8 cellular contexts compared by ENCODE assay signal in the genomic region with DNA sequence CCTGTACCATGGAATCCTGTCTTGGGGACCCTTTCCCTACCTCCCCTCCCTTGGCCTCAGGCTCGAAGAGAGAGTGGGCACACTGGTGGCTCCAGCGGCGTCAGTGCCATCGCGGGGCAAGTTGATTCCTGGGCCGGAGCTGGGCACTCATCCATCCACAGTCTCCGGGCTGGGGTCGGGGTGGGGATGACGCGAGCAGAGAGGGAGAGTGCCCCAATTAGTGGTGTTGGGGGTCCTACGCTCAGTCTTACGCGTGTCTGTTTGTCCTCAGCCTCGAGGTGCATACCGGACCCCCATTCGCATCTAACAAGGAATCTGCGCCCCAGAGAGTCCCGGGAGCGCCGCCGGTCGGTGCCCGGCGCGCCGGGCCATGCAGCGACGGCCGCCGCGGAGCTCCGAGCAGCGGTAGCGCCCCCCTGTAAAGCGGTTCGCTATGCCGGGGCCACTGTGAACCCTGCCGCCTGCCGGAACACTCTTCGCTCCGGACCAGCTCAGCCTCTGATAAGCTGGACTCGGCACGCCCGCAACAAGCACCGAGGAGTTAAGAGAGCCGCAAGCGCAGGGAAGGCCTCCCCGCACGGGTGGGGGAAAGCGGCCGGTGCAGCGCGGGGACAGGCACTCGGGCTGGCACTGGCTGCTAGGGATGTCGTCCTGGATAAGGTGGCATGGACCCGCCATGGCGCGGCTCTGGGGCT. TPM values are rescaled to one million over a fixed set of nuclear protein-coding genes. Genes with fewer than 3 reads are reported as not detected.
DNase-seq lines count a peak whose midpoint lies in the region; ATAC-seq and TF ChIP-seq lines count a peak whose summit lies in the region.

No MANE protein-coding gene starts in this region.

- no peak for DNase-seq in GM12865 (ENCODE audit: low read depth)
- peak; percentile 55 for DNase-seq in left ventricle myocardium superior
- DNase-seq in putamen (ENCODE audit: low spot score) = peak; percentile 55
- DNase-seq in GOT3 (lab: John Stamatoyannopoulos, UW) = no peak
- DNase-seq in PC-9 = no peak
- no peak for DNase-seq in medulla oblongata (ENCODE audit: extremely low spot score)

- no TSS peak for BruUV-seq in PC-9 (replicated peaks; lab: Mats Ljungman, UMichigan)

- CTCF ChIA-PET in PC-9 (lab: Charles Lee) = no interaction called here

- H3K4me3 ChIP-seq in GM12865 (ENCODE audit: low read depth, low read length) (peak overlapping the region; percentile 1; the same call in 1 of the 2 replicates), PC-9 (no peak overlapping the region)

- H2AFZ ChIP-seq in PC-9 = no peak overlapping the region

- TF ChIP-seq CTCF in GM12865 (IDR thresholded peaks at IDR 0.05; ENCODE audit: insufficient read depth, low read depth, low read length, missing control alignments) (no peak), VCaP (conservative IDR thresholded peaks at IDR 0.05) (peak; percentile 18), PC-9 (conservative IDR thresholded peaks at IDR 0.05) (no peak)

- H3K9me3 ChIP-seq in PC-9 (ENCODE audit: insufficient read depth, low read depth) = no peaks in the 10 kb centered on the region

- H3K79me2 ChIP-seq in PC-9 (ENCODE audit: low read depth) = no peaks in the 10 kb centered on the region

- peak; percentile 52 for ATAC-seq in left ventricle myocardium superior
- no peak for ATAC-seq in GM21528 (IDR thresholded peaks at IDR 0.05; ENCODE audit: low FRiP score, unreplicated experiment)

- H3K36me3 ChIP-seq in PC-9 (ENCODE audit: low read depth) = no peaks in the 10 kb centered on the region

- no peaks in the 10 kb centered on the region for H3F3A ChIP-seq in PC-9 (ENCODE audit: insufficient read depth, low read depth)

- POLR2A ChIA-PET in PC-9 (lab: Charles Lee; ENCODE audit: unreplicated experiment) = no interaction called here

- intact Hi-C loops in left ventricle myocardium superior (cut with micrococcal nuclease) = no loop called here
- intact Hi-C loops in PC-9 (cut with micrococcal nuclease; ENCODE audit: unreplicated experiment) = no loop called here

- no peak overlapping the region for H3K27ac ChIP-seq in VCaP
- no peak overlapping the region for H3K27ac ChIP-seq in PC-9

- no peaks in the 10 kb centered on the region for H3K9me2 ChIP-seq in PC-9 (ENCODE audit: insufficient read depth)

- H4K20me1 ChIP-seq in PC-9 (ENCODE audit: insufficient read depth) = no peaks in the 10 kb centered on the region

- H3K27me3 ChIP-seq in PC-9 (ENCODE audit: insufficient read depth, low read depth) = peaks cover 7% of the 10 kb centered on the region; the same call in 1 of the 2 replicates

- no peak overlapping the region for H3K4me2 ChIP-seq in PC-9

- H3K4me1 ChIP-seq in PC-9 (replicated peaks; ENCODE audit: insufficient read depth) = no peaks in the 10 kb centered on the region

RNA-seq across cellular contexts. Expression of a gene that starts 0.7 kb away (rescaled TPM):
- total RNA-seq in left ventricle myocardium superior = 5.5 TPM
- not detected in 2 replicates for total RNA-seq in PC-9 (2021)

Comparison
In these comparisons a context has a peak if more than half of its experiments do, and no peak if none do; other contexts are left out.
1. DNase-seq: peak in left ventricle myocardium superior (single experiment) and putamen (single experiment); none in GM12865 (single experiment), GOT3 (single experiment), PC-9 (0 of 2) and medulla oblongata (single experiment).